29 cellular contexts compared by ENCODE assay signal in genomic region chr1:66778969-66779368, GRCh38. TPM values are rescaled to one million over a fixed set of nuclear protein-coding genes. Genes with fewer than 3 reads are reported as not detected.
A peak's percentile ranks its signal among the peaks of the same experiment; 100 is the strongest.
DNase-seq lines count a peak whose midpoint lies in the region; ATAC-seq and TF ChIP-seq lines count a peak whose summit lies in the region.
"Had no signal": no experiment of that assay in that cellular context is flagged by ENCODE, and none has a peak within 500 bp of the region (broad histone marks: within the 10 kb centered on the region; RNA-seq: fewer than 3 reads in every experiment).

No MANE protein-coding gene starts in this region.

- H3K9me3 Mint-ChIP-seq in natural killer cell treated with Interleukin-12 subunit alpha and Interleukin-12 subunit beta and Interleukin-15 and Interleukin-18, amount 100 ng/mL, for 72 hours: peaks cover under 1% of the 10 kb centered on the region
- H3K9me3 Mint-ChIP-seq in natural killer cell: no peaks in the 10 kb centered on the region
- H3K9me3 Mint-ChIP-seq: central memory CD8-positive, alpha-beta T cell had no signal

- CTCF ChIA-PET in OCI-LY7 (lab: Charles Lee; ENCODE audit: unreplicated experiment): no interaction called here

- H3K9me3 ChIP-seq in OCI-LY7 (ENCODE audit: low read length) (peaks cover 5% of the 10 kb centered on the region; the same call in 1 of the 2 replicates), T-helper 17 cell (ENCODE audit: control insufficient read depth, low read length, poor library complexity, severe bottlenecking) (no peaks in the 10 kb centered on the region)
- H3K9me3 ChIP-seq: BLaER1, ovary, tibial nerve had no signal

- H3K4me3 ChIP-seq in OCI-LY7 (ENCODE audit: low read depth, low read length, poor library complexity, severe bottlenecking): no peak overlapping the region
- H3K4me3 ChIP-seq: BLaER1, heart left ventricle, ovary, tibial nerve had no signal

- peaks cover 3 to 11% of the 10 kb centered on the region in 2 donors for H3K4me1 Mint-ChIP-seq in natural killer cell treated with Interleukin-12 subunit alpha and Interleukin-12 subunit beta and Interleukin-15 and Interleukin-18, amount 100 ng/mL, for 72 hours (ENCODE audit: low read depth in 2 of 2)
- H3K4me1 Mint-ChIP-seq in natural killer cell (no peaks in the 10 kb centered on the region), T-helper 17 cell (peaks cover 3% of the 10 kb centered on the region)
- H3K4me1 Mint-ChIP-seq: activated naive CD8-positive, alpha-beta T cell treated with anti-CD3 and anti-CD28 coated beads, Interleukin-2, amount 10 ng/mL, durations not matched to agents 7 days and 5 days; central memory CD8-positive, alpha-beta T cell had no signal

- H3K9me2 ChIP-seq in OCI-LY7 (ENCODE audit: insufficient read depth, low read length): no peaks in the 10 kb centered on the region

- ATAC-seq in natural killer cell treated with Interleukin-12 subunit alpha and Interleukin-12 subunit beta and Interleukin-15 and Interleukin-18, amount 100 ng/mL, for 72 hours: no peak
- ATAC-seq in natural killer cell (no peak), GM18498 (IDR thresholded peaks at IDR 0.05; ENCODE audit: unreplicated experiment) (no peak), T-helper 17 cell (no peak)
- ATAC-seq: activated CD4-positive, alpha-beta T cell treated with anti-CD3 and anti-CD28 coated beads for 36 hours; activated CD8-positive, alpha-beta T cell treated with anti-CD3 and anti-CD28 coated beads, Interleukin-2, amount 10 ng/mL, durations not matched to agents 7 days and 5 days; heart left ventricle; SK-N-SH treated with all-trans-retinoic acid at 6 μM for 48 hours had no signal

- H2AFZ ChIP-seq in OCI-LY7 (ENCODE audit: low read length): peak overlapping the region; percentile 46; the same call in 1 of the 2 replicates

- H3K36me3 ChIP-seq in OCI-LY7 (ENCODE audit: insufficient read depth, low read length): no peaks in the 10 kb centered on the region; the same call in 1 of the 2 replicates
- H3K36me3 ChIP-seq: BLaER1, ovary, tibial nerve had no signal

- no peak overlapping the region for H3K4me3 Mint-ChIP-seq in natural killer cell treated with Interleukin-12 subunit alpha and Interleukin-12 subunit beta and Interleukin-15 and Interleukin-18, amount 100 ng/mL, for 72 hours
- no peak overlapping the region for H3K4me3 Mint-ChIP-seq in natural killer cell
- no peak overlapping the region for H3K4me3 Mint-ChIP-seq in T-helper 17 cell
- H3K4me3 Mint-ChIP-seq: activated CD4-positive, alpha-beta T cell treated with anti-CD3 and anti-CD28 coated beads for 36 hours; activated CD8-positive, alpha-beta T cell treated with anti-CD3 and anti-CD28 coated beads, Interleukin-2, amount 10 ng/mL, durations not matched to agents 7 days and 5 days; activated naive CD8-positive, alpha-beta T cell treated with anti-CD3 and anti-CD28 coated beads, Interleukin-2, amount 10 ng/mL, durations not matched to agents 7 days and 5 days; central memory CD8-positive, alpha-beta T cell; nephron had no signal

- peaks cover 16% of the 10 kb centered on the region for H3K36me3 Mint-ChIP-seq in natural killer cell treated with Interleukin-12 subunit alpha and Interleukin-12 subunit beta and Interleukin-15 and Interleukin-18, amount 100 ng/mL, for 72 hours
- no peaks in the 10 kb centered on the region for H3K36me3 Mint-ChIP-seq in natural killer cell
- H3K36me3 Mint-ChIP-seq in T-helper 17 cell (ENCODE audit: low read depth): peaks cover 6% of the 10 kb centered on the region

- H3K27ac Mint-ChIP-seq in natural killer cell treated with Interleukin-12 subunit alpha and Interleukin-12 subunit beta and Interleukin-15 and Interleukin-18, amount 100 ng/mL, for 72 hours: peak overlapping the region; percentile 7 to 38
- no peak overlapping the region for H3K27ac Mint-ChIP-seq in natural killer cell
- H3K27ac Mint-ChIP-seq in T-helper 17 cell: no peak overlapping the region
- H3K27ac Mint-ChIP-seq: activated CD4-positive, alpha-beta T cell treated with anti-CD3 and anti-CD28 coated beads for 36 hours; activated CD8-positive, alpha-beta T cell treated with anti-CD3 and anti-CD28 coated beads, Interleukin-2, amount 10 ng/mL, durations not matched to agents 7 days and 5 days; activated naive CD8-positive, alpha-beta T cell treated with anti-CD3 and anti-CD28 coated beads, Interleukin-2, amount 10 ng/mL, durations not matched to agents 7 days and 5 days had no signal

- H3K4me2 ChIP-seq in OCI-LY7 (ENCODE audit: low read length): no peak overlapping the region; the same call in 1 of the 2 replicates
- H3K4me2 ChIP-seq: BLaER1 had no signal

- peaks cover 11 to 34% of the 10 kb centered on the region in 2 donors for H3K27me3 Mint-ChIP-seq in natural killer cell treated with Interleukin-12 subunit alpha and Interleukin-12 subunit beta and Interleukin-15 and Interleukin-18, amount 100 ng/mL, for 72 hours
- H3K27me3 Mint-ChIP-seq in natural killer cell (ENCODE audit: low read depth in 2 of 2) (peaks cover 14 to 23% of the 10 kb centered on the region in 2 donors), T-helper 17 cell (peaks cover 31% of the 10 kb centered on the region)
- H3K27me3 Mint-ChIP-seq: activated naive CD8-positive, alpha-beta T cell treated with anti-CD3 and anti-CD28 coated beads, Interleukin-2, amount 10 ng/mL, durations not matched to agents 7 days and 5 days had no signal

- H3K4me1 ChIP-seq in OCI-LY7 (ENCODE audit: insufficient read depth, low read length, poor library complexity, severe bottlenecking): peaks cover 26% of the 10 kb centered on the region
- H3K4me1 ChIP-seq: heart left ventricle had no signal

- no TSS peak for BruUV-seq in OCI-LY7 (replicated peaks; lab: Mats Ljungman, UMichigan)

- H3K27ac ChIP-seq in OCI-LY7 (ENCODE audit: low read depth, low read length, poor library complexity, severe bottlenecking): no peak overlapping the region
- H3K27ac ChIP-seq: BLaER1, heart left ventricle, HL-60, ovary, tibial nerve had no signal

- H3K79me2 ChIP-seq in OCI-LY7 (ENCODE audit: insufficient read depth, low read depth, low read length): no peaks in the 10 kb centered on the region

- H4K20me1 ChIP-seq in OCI-LY7 (ENCODE audit: insufficient read depth, low read length): no peaks in the 10 kb centered on the region
- H4K20me1 ChIP-seq: BLaER1 had no signal

- POLR2A ChIA-PET in OCI-LY7 (lab: Charles Lee): interaction anchor here (1.3 to 3.1 kb wide), 5 partner anchors 9 to 141 kb away, joined by 4 to 15 read pairs (median 6); no protein-coding TSS in a partner anchor

- DNase-seq in natural killer cell treated with Interleukin-12 subunit alpha and Interleukin-12 subunit beta and Interleukin-15 and Interleukin-18, amount 100 ng/mL, for 72 hours (ENCODE audit: low spot score): no peak
- DNase-seq in natural killer cell (no peak), OCI-LY7 (ENCODE audit: low spot score) (no peak), fibroblast of peridontal ligament (ENCODE audit: extremely low read depth) (peak; percentile 66), NCI-H128 (lab: John Stamatoyannopoulos, UW; ENCODE audit: unreplicated experiment) (no peak), T-helper 17 cell (no peak)
- no peak for DNase-seq in activated effector memory CD4-positive, alpha-beta T cell treated with anti-CD3 and anti-CD28 coated beads, Interleukin-2, amount 50 U/mL, for 16 hours
- DNase-seq: activated CD4-positive, alpha-beta T cell treated with anti-CD3 and anti-CD28 coated beads for 36 hours; activated CD8-positive, alpha-beta T cell treated with anti-CD3 and anti-CD28 coated beads, Interleukin-2, amount 10 ng/mL, durations not matched to agents 7 days and 5 days; activated gamma-delta T cell; activated naive CD8-positive, alpha-beta T cell treated with anti-CD3 and anti-CD28 coated beads, Interleukin-2, amount 10 ng/mL, durations not matched to agents 7 days and 5 days; COR-L47; DMS53; heart left ventricle; Kasumi-1; kidney; ovary; stimulated activated CD4-positive, alpha-beta T cell treated with anti-CD3 and anti-CD28 coated beads, Interleukin-2, amount 100 ng/mL, for 24 hours; T-helper 2 cell had no signal

- intact Hi-C loops in natural killer cell (cut with micrococcal nuclease): no loop called here
- intact Hi-C loops in OCI-LY7 (cut with micrococcal nuclease; ENCODE audit: unreplicated experiment): no loop called here

- no peak for TF ChIP-seq CTCF in natural killer cell (IDR thresholded peaks at IDR 0.05)
- TF ChIP-seq CTCF in OCI-LY7 (conservative IDR thresholded peaks at IDR 0.05; ENCODE audit: low read length): no peak

RNA-seq across cellular contexts. Expression of gene INSL5, which starts 22.1 kb away (rescaled TPM):
- not detected for total RNA-seq in natural killer cell treated with Interleukin-12 subunit alpha and Interleukin-12 subunit beta and Interleukin-15 and Interleukin-18, amount 100 ng/mL, for 72 hours
- total RNA-seq in natural killer cell (not detected), OCI-LY7 (2022) (not detected in 2 replicates), T-helper 17 cell (not detected)
- total RNA-seq in OCI-LY7 (2014; rRNA removed; shearing (Covaris generic)): not detected in 2 replicates
- total RNA-seq: A673; activated CD4-positive, alpha-beta T cell treated with anti-CD3 and anti-CD28 coated beads for 36 hours; activated CD8-positive, alpha-beta T cell treated with anti-CD3 and anti-CD28 coated beads, Interleukin-2, amount 10 ng/mL, durations not matched to agents 7 days and 5 days; activated naive CD8-positive, alpha-beta T cell treated with anti-CD3 and anti-CD28 coated beads, Interleukin-2, amount 10 ng/mL, durations not matched to agents 7 days and 5 days; dermis microvascular lymphatic vessel endothelial cell; heart left ventricle; kidney; lower leg skin; ovary; tibial nerve had no signal

RNA-seq across cellular contexts. Expression of gene DYNLT5, which starts 26.7 kb away (rescaled TPM):
- total RNA-seq in natural killer cell treated with Interleukin-12 subunit alpha and Interleukin-12 subunit beta and Interleukin-15 and Interleukin-18, amount 100 ng/mL, for 72 hours: not detected
- under 1 TPM in 1 of 3 donors, not detected in 2; 0.35 TPM for total RNA-seq in natural killer cell
- total RNA-seq in OCI-LY7 (2014; rRNA removed; shearing (Covaris generic)): 0.59 and 0.66 TPM in 2 replicates
- 0.30 TPM in 1 of 2 replicates, not detected in the other for total RNA-seq in OCI-LY7 (2022)
- total RNA-seq in T-helper 17 cell: not detected
- total RNA-seq: A673; activated CD4-positive, alpha-beta T cell treated with anti-CD3 and anti-CD28 coated beads for 36 hours; activated CD8-positive, alpha-beta T cell treated with anti-CD3 and anti-CD28 coated beads, Interleukin-2, amount 10 ng/mL, durations not matched to agents 7 days and 5 days; activated naive CD8-positive, alpha-beta T cell treated with anti-CD3 and anti-CD28 coated beads, Interleukin-2, amount 10 ng/mL, durations not matched to agents 7 days and 5 days had no signal

Comparison
In these comparisons a context has a peak if more than half of its experiments do, and no peak if none do; other contexts are left out.
1. H3K27ac Mint-ChIP-seq: peak in natural killer cell treated with Interleukin-12 subunit alpha and Interleukin-12 subunit beta and Interleukin-15 and Interleukin-18, amount 100 ng/mL, for 72 hours (2 of 2); none in natural killer cell (0 of 2) and T-helper 17 cell (single experiment).